Comparison of ENCODE assay signal across 15 cellular contexts in genomic region chr3:10855871-10856662, GRCh38. TPM values are rescaled to one million over a fixed set of nuclear protein-coding genes. Genes with fewer than 3 reads are reported as not detected.
DNase-seq lines count a peak whose midpoint lies in the region; ATAC-seq, FAIRE-seq and TF ChIP-seq lines count a peak whose summit lies in the region.
"Had no signal": no experiment of that assay in that cellular context is flagged by ENCODE, and none has a peak within 500 bp of the region (broad histone marks: within the 10 kb centered on the region; RNA-seq: fewer than 3 reads in every experiment).

No MANE protein-coding gene starts in this region.

- POLR2A ChIA-PET in PC-3 (lab: Charles Lee; ENCODE audit: unreplicated experiment) = no interaction called here

- BruUV-seq in PC-3 (replicated peaks; lab: Mats Ljungman, UMichigan) = no TSS peak

- in situ Hi-C loops in GM13977 (cut with MboI; ENCODE audit: low pct_unique_long_range_greater_than_20kb, low sequenced_read_pairs, unreplicated experiment) = no loop called here

- FAIRE-seq in GM19239 (lab: Jason Lieb, UNC) = no peak

- H3F3A ChIP-seq in PC-3 (ENCODE audit: low read length, unreplicated experiment) = no peaks in the 10 kb centered on the region

- H3K4me1 ChIP-seq in PC-3 (ENCODE audit: insufficient read depth, low read length) (no peaks in the 10 kb centered on the region), fibroblast of lung (ENCODE audit: control insufficient read depth, extremely low read depth, insufficient read depth, low read length) (no peaks in the 10 kb centered on the region), tibial artery (no peaks in the 10 kb centered on the region)
- H3K4me1 ChIP-seq: body of pancreas, gastrocnemius medialis had no signal

- no peak for DNase-seq in GM13977 (ENCODE audit: low spot score)
- no peak for DNase-seq in PC-3
- no peak for DNase-seq in fibroblast of lung (ENCODE audit: low read depth in 2 of 2)
- no peak for DNase-seq in retinal pigment epithelial cell (ENCODE audit: low read depth)
- DNase-seq in GM19239 (ENCODE audit: insufficient read length, low spot score) = no peak
- DNase-seq in tibial artery = no peak
- DNase-seq: activated T-cell treated with anti-CD3 and anti-CD28 coated beads, Interleukin-2, amount 50 U/mL, for 24 hours; body of pancreas; DMS79; gastrocnemius medialis; NCI-H2081; occipital lobe; stimulated activated naive CD4-positive, alpha-beta T cell treated with Interleukin-2 at 50 U/mL for 16 hours; WERI-Rb-1 had no signal

- no peak overlapping the region for H3K27ac ChIP-seq in PC-3 (ENCODE audit: low read length)
- no peak overlapping the region for H3K27ac ChIP-seq in fibroblast of lung (ENCODE audit: insufficient read depth, low read length)
- no peak overlapping the region for H3K27ac ChIP-seq in tibial artery
- H3K27ac ChIP-seq: body of pancreas, gastrocnemius medialis, WERI-Rb-1 had no signal

- H3K4me2 ChIP-seq in PC-3 (ENCODE audit: low read length) (no peak overlapping the region), fibroblast of lung (ENCODE audit: extremely low read depth, insufficient read depth, low read length) (no peak overlapping the region)

- H2AFZ ChIP-seq in PC-3 (ENCODE audit: low read length) = no peak overlapping the region
- no peak overlapping the region for H2AFZ ChIP-seq in fibroblast of lung (ENCODE audit: low read length)

- H4K20me1 ChIP-seq in PC-3 (ENCODE audit: low read length) (no peaks in the 10 kb centered on the region), fibroblast of lung (ENCODE audit: control insufficient read depth, extremely low read depth, insufficient read depth, low read length) (no peaks in the 10 kb centered on the region)

- no peak overlapping the region for H3K9ac ChIP-seq in PC-3 (ENCODE audit: low read length)
- no peak overlapping the region for H3K9ac ChIP-seq in fibroblast of lung (ENCODE audit: insufficient read depth, low read length)

- no peaks in the 10 kb centered on the region for H3K79me2 ChIP-seq in PC-3 (ENCODE audit: low read length)
- no peaks in the 10 kb centered on the region for H3K79me2 ChIP-seq in fibroblast of lung (ENCODE audit: control insufficient read depth, insufficient read depth, low read length)

- H3K27me3 ChIP-seq in PC-3 (ENCODE audit: low read length) (no peaks in the 10 kb centered on the region), fibroblast of lung (ENCODE audit: control insufficient read depth, insufficient read depth, low read length) (no peaks in the 10 kb centered on the region), tibial artery (peaks cover 0 to 26% of the 10 kb centered on the region in 2 donors)
- H3K27me3 ChIP-seq: body of pancreas had no signal

- H3K9me3 ChIP-seq in PC-3 (ENCODE audit: low read length) (no peaks in the 10 kb centered on the region), fibroblast of lung (ENCODE audit: control insufficient read depth, insufficient read depth, low read depth, low read length) (no peaks in the 10 kb centered on the region), tibial artery (no peaks in the 10 kb centered on the region)
- H3K9me3 ChIP-seq: body of pancreas, gastrocnemius medialis had no signal

- TF ChIP-seq CTCF in GM13977 (IDR thresholded peaks at IDR 0.05; ENCODE audit: extremely low read depth, insufficient read depth, missing control alignments) (peak; percentile 22), PC-3 (conservative IDR thresholded peaks at IDR 0.05; ENCODE audit: low read depth, low read length) (0 out of 2 replicates have a peak, but pooled peaks have one; percentile 23), fibroblast of lung (conservative IDR thresholded peaks at IDR 0.05 in 1 of 2, IDR thresholded peaks at IDR 0.05 in 1 of 2; ENCODE audit: low read depth in 1 of 2, low read length in 2 of 2) (peak; percentile 10 to 20), retinal pigment epithelial cell (conservative IDR thresholded peaks at IDR 0.05; ENCODE audit: low read depth, low read length) (peak; percentile 59), tibial artery (IDR thresholded peaks at IDR 0.05) (no peak)

- H3K36me3 ChIP-seq in PC-3 (ENCODE audit: low read depth, low read length) (peaks cover 7% of the 10 kb centered on the region; the same call in 1 of the 2 replicates), fibroblast of lung (ENCODE audit: control insufficient read depth, insufficient read depth, low read length) (no peaks in the 10 kb centered on the region), tibial artery (no peaks in the 10 kb centered on the region)
- H3K36me3 ChIP-seq: gastrocnemius medialis, WERI-Rb-1 had no signal

- intact Hi-C loops in PC-3 (cut with micrococcal nuclease) = no loop called here
- intact Hi-C loops in tibial artery (cut with DNase I; ENCODE audit: low total_unique reads) = no loop called here

- ATAC-seq in PC-3 (no peak), GM19035 (IDR thresholded peaks at IDR 0.05; ENCODE audit: unreplicated experiment) (no peak)
- ATAC-seq: body of pancreas, gastrocnemius medialis had no signal

- H3K9me2 ChIP-seq in PC-3 (replicated peaks; ENCODE audit: low read length) = no peaks in the 10 kb centered on the region

- H3K4me3 ChIP-seq in PC-3 (ENCODE audit: low read length) (no peak overlapping the region), fibroblast of lung (replicated peaks in 1 of 4; ENCODE audit: control extremely low read depth in 1 of 4, insufficient read depth in 1 of 4, low read depth in 3 of 4, low read length in 4 of 4) (no peak overlapping the region), retinal pigment epithelial cell (ENCODE audit: low read length) (no peak overlapping the region), tibial artery (no peak overlapping the region)
- H3K4me3 ChIP-seq: body of pancreas, gastrocnemius medialis had no signal

- CTCF ChIA-PET in PC-3 (lab: Charles Lee) = no interaction called here

RNA-seq across cellular contexts. Expression of gene SLC6A11, which starts 40.0 kb away (rescaled TPM):
- 34.0 and 37.1 TPM in 2 replicates for total RNA-seq in PC-3 (2014; rRNA removed)
- not detected in 2 replicates for total RNA-seq in fibroblast of lung
- 0.05 TPM in 1 of 2 replicates, not detected in the other for polyA plus RNA-seq in fibroblast of lung
- polyA plus RNA-seq in fibroblast of lung (2012) = not detected in 2 replicates
- polyA minus RNA-seq in fibroblast of lung (ENCODE audit: low replicate concordance) = not detected in 2 replicates
- total RNA-seq: gastrocnemius medialis had no signal

Comparison
In these comparisons a context has a peak if more than half of its experiments do, and no peak if none do; other contexts are left out.
1. CTCF ChIP-seq: peak in GM13977 (single experiment), PC-3 (single experiment), fibroblast of lung (2 of 2) and retinal pigment epithelial cell (single experiment); none in tibial artery (0 of 2).
2. RNA of gene SLC6A11, which starts 40.0 kb away (total RNA-seq): 34.0 to 37.1 TPM in PC-3; not detected in fibroblast of lung; every median in the first group is over 10 times any median in the second.